8 cellular contexts compared by ENCODE assay signal in the genomic region with DNA sequence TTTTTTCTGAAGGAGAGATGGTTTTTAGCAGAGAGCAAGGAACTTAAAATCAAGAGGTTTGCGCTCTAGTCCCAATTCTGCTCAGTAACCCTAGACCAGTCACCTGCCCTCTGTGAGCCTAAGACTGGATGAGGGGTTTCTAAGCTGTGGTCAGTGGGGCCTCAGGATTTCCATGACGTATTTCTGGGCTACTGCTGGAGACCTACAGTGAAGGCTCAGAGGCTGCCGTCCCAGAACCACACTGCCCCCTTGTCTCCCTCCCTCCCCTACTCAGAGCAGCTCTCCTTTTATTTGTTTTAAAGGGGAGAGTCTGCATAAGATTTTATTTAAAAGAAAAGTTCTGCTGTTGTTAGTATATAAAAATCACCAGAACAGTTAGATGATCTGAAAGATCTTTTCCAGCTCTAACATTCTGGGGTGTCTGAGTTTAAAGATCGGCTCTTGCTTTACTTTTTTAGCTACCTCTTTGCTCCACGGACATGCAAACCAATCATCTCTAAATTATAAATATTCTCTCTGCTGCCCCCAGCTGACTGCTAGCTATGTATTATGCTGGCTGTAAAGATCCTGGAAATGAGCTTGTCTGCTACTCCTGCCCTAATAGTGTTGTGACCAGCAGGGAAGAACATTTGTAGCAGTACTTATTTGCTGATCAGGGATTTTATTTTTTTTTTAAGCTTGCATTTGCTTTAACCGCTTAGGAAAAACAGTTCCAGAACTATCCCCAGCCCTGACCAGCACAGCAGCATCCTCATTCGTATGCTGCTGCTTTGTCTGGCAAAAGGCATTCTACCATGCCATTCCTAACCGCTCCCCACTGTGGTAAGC. TPM values are rescaled to one million over a fixed set of nuclear protein-coding genes. Genes with fewer than 3 reads are reported as not detected.
DNase-seq lines count a peak whose midpoint lies in the region; ATAC-seq and TF ChIP-seq lines count a peak whose summit lies in the region.

No MANE protein-coding gene starts in this region.

- H3K27me3 ChIP-seq in tibial nerve, result no peaks in the 10 kb centered on the region

- peak; percentile 50 to 68 for TF ChIP-seq CTCF in brain (conservative IDR thresholded peaks at IDR 0.05)
- TF ChIP-seq CTCF in tibial nerve (IDR thresholded peaks at IDR 0.05), result peak in 4 of 5 experiments; percentile 17 to 57 (median 47)

- intact Hi-C loops in left colon (cut with DNase I, micrococcal nuclease), result loop anchor here in 1 of 2 donors (10.0 kb wide), 1 partner anchor 227 kb away; no protein-coding TSS in a partner anchor

- peak overlapping the region in 1 of 4 donors; percentile 15 for H3K4me3 ChIP-seq in tibial nerve

- no peak for TF ChIP-seq EP300 in tibial nerve (IDR thresholded peaks at IDR 0.05)

- no peaks in the 10 kb centered on the region for H3K27me3 Mint-ChIP-seq in brain

- peaks cover 0 to 18% (median 0%) of the 10 kb centered on the region in 4 donors for H3K4me1 ChIP-seq in tibial nerve

- peak overlapping the region; percentile 47 to 91 (median 90) for H3K27ac Mint-ChIP-seq in brain

- peaks cover 40% of the 10 kb centered on the region for H3K4me1 Mint-ChIP-seq in brain

- WGBS in tibial nerve, 2 donors, result 37 to 38% methylated on average over 8 of the region's 8 CpGs

- ATAC-seq in left colon, result peak; percentile 64
- no peak for ATAC-seq in HG03135 (IDR thresholded peaks at IDR 0.05; ENCODE audit: unreplicated experiment)

- H3K27ac ChIP-seq in tibial nerve, result peak overlapping the region in 1 of 4 donors; percentile 12

- no peak for TF ChIP-seq POLR2A in tibial nerve (IDR thresholded peaks at IDR 0.05)

- H3K9me3 ChIP-seq in tibial nerve, result no peaks in the 10 kb centered on the region

- H3K36me3 Mint-ChIP-seq in brain, result no peaks in the 10 kb centered on the region

- DNase-seq in D341Med (ENCODE audit: low spot score) (peak; percentile 56), HCEC 1CT (peak; percentile 62), NCI-H82 (lab: John Stamatoyannopoulos, UW) (peak; percentile 77), left colon (peak in 1 of 2 donors; percentile 26), tibial nerve (ENCODE audit: low spot score in 2 of 2) (peak in 1 of 2 donors; percentile 58), NK-92 (lab: John Stamatoyannopoulos, UW; ENCODE audit: unreplicated experiment) (no peak)

- no peaks in the 10 kb centered on the region for H3K36me3 ChIP-seq in tibial nerve

- peaks cover 3 to 7% (median 6%) of the 10 kb centered on the region in 5 experiments for H3K9me3 Mint-ChIP-seq in brain

- H3K4me3 Mint-ChIP-seq in brain, result peak overlapping the region; percentile 38 to 73 (median 62)

RNA-seq across cellular contexts. Expression of a gene that starts 28.6 kb away (rescaled TPM):
- 350 TPM for polyA plus RNA-seq in brain (ENCODE audit: insufficient read depth, low read depth, low replicate concordance)
- total RNA-seq in left colon (100 to 1,000 TPM; 151 to 180 TPM), tibial nerve (10 to 100 TPM; 44.1 to 58.8 (median 49.7) TPM)
